8 cellular contexts compared by ENCODE assay signal in genomic region chr17:30602027-30602795, GRCh38.
DNase-seq lines count a peak whose midpoint lies in the region; ATAC-seq, FAIRE-seq and TF ChIP-seq lines count a peak whose summit lies in the region.
"Not testable (repeated sequence)": the region's sequence is repeated elsewhere in the genome, so short reads cannot be mapped to it uniquely, and the experiment has no call there.

No MANE protein-coding gene starts in this region.

- H3K36me3 Mint-ChIP-seq in Caco-2 (ENCODE audit: insufficient read depth, unreplicated experiment) = peaks cover 17% of the 10 kb centered on the region
- not testable (repeated sequence) for H3K36me3 Mint-ChIP-seq in activated T-cell treated with anti-CD3 and anti-CD28 coated beads, Interleukin-2, amount 50 U/mL, for 72 hours (ENCODE audit: insufficient read depth in 2 of 2); chondrocyte (ENCODE audit: low read depth); naive thymus-derived CD8-positive, alpha-beta T cell

- H3K9me3 Mint-ChIP-seq in Caco-2 (ENCODE audit: unreplicated experiment); activated T-cell treated with anti-CD3 and anti-CD28 coated beads, Interleukin-2, amount 50 U/mL, for 72 hours; chondrocyte (ENCODE audit: low read depth); naive thymus-derived CD8-positive, alpha-beta T cell; stimulated activated naive CD8-positive, alpha-beta T cell treated with anti-CD3 and anti-CD28 coated beads, Interleukin-15, amount 100 ng/mL, for 72 hours: not testable (repeated sequence)

- DNase-seq in Caco-2; RCC 7860 (ENCODE audit: low spot score); activated T-cell treated with anti-CD3 and anti-CD28 coated beads, Interleukin-2, amount 50 U/mL, for 72 hours; chondrocyte (ENCODE audit: low spot score); heart left ventricle; naive thymus-derived CD8-positive, alpha-beta T cell; stimulated activated naive CD8-positive, alpha-beta T cell treated with anti-CD3 and anti-CD28 coated beads, Interleukin-15, amount 100 ng/mL, for 72 hours: not testable (repeated sequence)

- POLR2A ChIA-PET in Caco-2 (lab: Charles Lee); naive thymus-derived CD8-positive, alpha-beta T cell (lab: Charles Lee): not testable (repeated sequence)

- intact Hi-C loops in Caco-2 (cut with micrococcal nuclease; ENCODE audit: unreplicated experiment) (loop anchor here (5.0 kb wide), 1 partner anchor 95 kb away; no protein-coding TSS in a partner anchor), heart left ventricle (cut with DNase I) (loop anchor here in 4 of 10 donors (5.0 to 10.0 kb wide), 3 partner anchors 117 to 220 kb away; partner anchors contain the start of genes GOSR1 (in 2 of the 4) and CRLF3 (in 1 of the 4))

- not testable (repeated sequence) for H3K9ac ChIP-seq in HUES64 (ENCODE audit: low read depth, low read length)

- CTCF ChIA-PET in Caco-2 (lab: Charles Lee) = not testable (repeated sequence)

- not testable (repeated sequence) for H3K27ac ChIP-seq in HUES64 (ENCODE audit: low read depth, low read length); heart left ventricle

- not testable (repeated sequence) for H3K27me3 ChIP-seq in Caco-2 (replicated peaks; ENCODE audit: control insufficient read depth, insufficient read depth, low read length); HUES64 (ENCODE audit: insufficient read depth, low read length); heart left ventricle

- not testable (repeated sequence) for H3K27me3 Mint-ChIP-seq in Caco-2 (ENCODE audit: insufficient read depth, unreplicated experiment); activated T-cell treated with anti-CD3 and anti-CD28 coated beads, Interleukin-2, amount 50 U/mL, for 72 hours (ENCODE audit: low read depth); chondrocyte (ENCODE audit: low read depth); naive thymus-derived CD8-positive, alpha-beta T cell; stimulated activated naive CD8-positive, alpha-beta T cell treated with anti-CD3 and anti-CD28 coated beads, Interleukin-15, amount 100 ng/mL, for 72 hours

- TF ChIP-seq CTCF in Caco-2 (IDR thresholded peaks at IDR 0.05; ENCODE audit: insufficient read depth in 1 of 2, low read depth in 1 of 2, low read length in 1 of 2, severe bottlenecking in 1 of 2, unreplicated experiment in 1 of 2); chondrocyte (IDR thresholded peaks at IDR 0.05); heart left ventricle (IDR thresholded peaks at IDR 0.05): not testable (repeated sequence)

- H3K9me3 ChIP-seq in Caco-2; HUES64 (ENCODE audit: insufficient read depth, low read depth, low read length); heart left ventricle: not testable (repeated sequence)

- TSS peak; percentile 36 for BruUV-seq in Caco-2 (replicated peaks; lab: Mats Ljungman, UMichigan)

- H3K4me1 Mint-ChIP-seq in Caco-2 (ENCODE audit: low read depth, unreplicated experiment) (peaks cover 11% of the 10 kb centered on the region), chondrocyte (ENCODE audit: low read depth) (peaks cover 36% of the 10 kb centered on the region)
- H3K4me1 Mint-ChIP-seq in activated T-cell treated with anti-CD3 and anti-CD28 coated beads, Interleukin-2, amount 50 U/mL, for 72 hours (ENCODE audit: low read depth) = peaks cover 17% of the 10 kb centered on the region
- H3K4me1 Mint-ChIP-seq in naive thymus-derived CD8-positive, alpha-beta T cell = peaks cover 10 to 41% (median 21%) of the 10 kb centered on the region in 4 donors
- H3K4me1 Mint-ChIP-seq in stimulated activated naive CD8-positive, alpha-beta T cell treated with anti-CD3 and anti-CD28 coated beads, Interleukin-15, amount 100 ng/mL, for 72 hours = peaks cover 22% of the 10 kb centered on the region

- peak overlapping the region; percentile 29 for H3K4me3 ChIP-seq in Caco-2 (ENCODE audit: low read depth, low read length)
- H3K4me3 ChIP-seq in HUES64 (ENCODE audit: low read length) = peak overlapping the region; percentile 95
- H3K4me3 ChIP-seq in heart left ventricle = peak overlapping the region in 9 of 12 donors; percentile 2 to 91 (median 72)

- peak overlapping the region; percentile 95 for H3K4me3 Mint-ChIP-seq in Caco-2 (ENCODE audit: unreplicated experiment)
- peak overlapping the region; percentile 94 to 97 for H3K4me3 Mint-ChIP-seq in activated T-cell treated with anti-CD3 and anti-CD28 coated beads, Interleukin-2, amount 50 U/mL, for 72 hours
- peak overlapping the region; percentile 91 for H3K4me3 Mint-ChIP-seq in chondrocyte (ENCODE audit: unreplicated experiment)
- H3K4me3 Mint-ChIP-seq in naive thymus-derived CD8-positive, alpha-beta T cell = peak overlapping the region; percentile 6 to 97 (median 72)
- H3K4me3 Mint-ChIP-seq in stimulated activated naive CD8-positive, alpha-beta T cell treated with anti-CD3 and anti-CD28 coated beads, Interleukin-15, amount 100 ng/mL, for 72 hours = peak overlapping the region; percentile 83

- FAIRE-seq in RCC 7860 (lab: Jason Lieb, UNC) = peak; percentile 74

- H3K4me1 ChIP-seq in Caco-2 = not testable (repeated sequence)
- H3K4me1 ChIP-seq in HUES64 (ENCODE audit: insufficient read depth, low read length) = peaks cover 14% of the 10 kb centered on the region
- H3K4me1 ChIP-seq in heart left ventricle = peaks cover 0 to 18% (median 6%) of the 10 kb centered on the region in 12 donors

- not testable (repeated sequence) for ATAC-seq in activated T-cell treated with anti-CD3 and anti-CD28 coated beads, Interleukin-2, amount 50 U/mL, for 72 hours (replicated peaks in 1 of 2); heart left ventricle; naive thymus-derived CD8-positive, alpha-beta T cell; stimulated activated naive CD8-positive, alpha-beta T cell treated with anti-CD3 and anti-CD28 coated beads, Interleukin-15, amount 100 ng/mL, for 72 hours

- 60% methylated on average over 5 of the region's 7 CpGs for WGBS in HUES64
- 44 to 59% (median 47%) methylated on average over 7 of the region's 7 CpGs for WGBS in heart left ventricle, 4 donors

- not testable (repeated sequence) for TF ChIP-seq POLR2A in heart left ventricle (IDR thresholded peaks at IDR 0.05)

- H3K36me3 ChIP-seq in Caco-2 (ENCODE audit: control insufficient read depth, insufficient read depth, low read length); HUES64 (ENCODE audit: insufficient read depth, low read length); heart left ventricle: not testable (repeated sequence)

- not testable (repeated sequence) for H3K27ac Mint-ChIP-seq in Caco-2 (ENCODE audit: unreplicated experiment); activated T-cell treated with anti-CD3 and anti-CD28 coated beads, Interleukin-2, amount 50 U/mL, for 72 hours; stimulated activated naive CD8-positive, alpha-beta T cell treated with anti-CD3 and anti-CD28 coated beads, Interleukin-15, amount 100 ng/mL, for 72 hours
- peak overlapping the region; percentile 87 for H3K27ac Mint-ChIP-seq in chondrocyte (ENCODE audit: unreplicated experiment)
- peak overlapping the region in 3 of 10 donors; percentile 63 to 69 (median 68) for H3K27ac Mint-ChIP-seq in naive thymus-derived CD8-positive, alpha-beta T cell

Comparison
In these comparisons a context has a peak if more than half of its experiments do, and no peak if none do; other contexts are left out.
1. H3K4me3 ChIP-seq: peak in every context shown above with its lines; median percentile 95 in HUES64; 72 in heart left ventricle; 29 in Caco-2.